ENCODE assay signal across 18 cellular contexts in genomic region chr15:76333309-76333708, GRCh38. TPM values are rescaled to one million over a fixed set of nuclear protein-coding genes. Genes with fewer than 3 reads are reported as not detected.
DNase-seq lines count a peak whose midpoint lies in the region; ATAC-seq, FAIRE-seq and TF ChIP-seq lines count a peak whose summit lies in the region.
"Had no signal": no experiment of that assay in that cellular context is flagged by ENCODE, and none has a peak within 500 bp of the region (broad histone marks: within the 10 kb centered on the region; RNA-seq: fewer than 3 reads in every experiment).

No MANE protein-coding gene starts in this region.

- DNase-seq in HepG2 (ENCODE audit: low spot score) (no peak), right lobe of liver (no peak), K562 (ENCODE audit: extremely low read depth in 1 of 4, low spot score in 3 of 4) (no peak), endodermal cell (peak; percentile 32), osteocyte (ENCODE audit: extremely low spot score, unreplicated experiment) (peak; percentile 38), NCI-H748 treated with DMSO at 0.1 percent for 48 hours (lab: John Stamatoyannopoulos, UW) (no peak)
- DNase-seq: 8988T; C1 segment of cervical spinal cord; CD4-positive, alpha-beta memory T cell; COR-L47; DMS153; DND-41; GM23248 had no signal

- H3K4me1 Mint-ChIP-seq in endodermal cell: peaks cover 26% of the 10 kb centered on the region
- H3K4me1 Mint-ChIP-seq in osteocyte (ENCODE audit: unreplicated experiment): peaks cover 23% of the 10 kb centered on the region

- H3K27ac ChIP-seq in HepG2 (ENCODE audit: extremely low read length, insufficient read depth, low read length) (peak overlapping the region; percentile 43), right lobe of liver (no peak overlapping the region), K562 (ENCODE audit: extremely low read depth, low read depth, low read length) (no peak overlapping the region), endodermal cell (ENCODE audit: low read depth, low read length) (no peak overlapping the region)
- H3K27ac ChIP-seq: GM23248 had no signal

- peak overlapping the region in 1 of 3 experiments; percentile 61; a peak in 2 of 6 replicates for H3K4me3 ChIP-seq in HepG2 (replicated peaks in 1 of 3; ENCODE audit: insufficient read depth in 1 of 3, low read depth in 2 of 3, low read length in 3 of 3)
- no peak overlapping the region for H3K4me3 ChIP-seq in right lobe of liver
- no peak overlapping the region for H3K4me3 ChIP-seq in K562
- H3K4me3 ChIP-seq in endodermal cell (ENCODE audit: low read length): no peak overlapping the region
- H3K4me3 ChIP-seq: GM23248 had no signal

- no peak overlapping the region for H3K4me3 Mint-ChIP-seq in endodermal cell
- no peak overlapping the region for H3K4me3 Mint-ChIP-seq in osteocyte (ENCODE audit: unreplicated experiment)

- H3K9me3 Mint-ChIP-seq in endodermal cell (peaks cover 3% of the 10 kb centered on the region), osteocyte (ENCODE audit: unreplicated experiment) (no peaks in the 10 kb centered on the region)

- CTCF ChIA-PET in HepG2 (lab: Yijun Ruan, JAX; ENCODE audit: low intra/inter-chr PET ratio, low total read pairs) (interaction anchor here (1.2 kb wide), 1 partner anchor 143 kb away, joined by 4 read pairs; no protein-coding TSS in a partner anchor), K562 (lab: Yijun Ruan, JAX; ENCODE audit: low intra/inter-chr PET ratio) (interaction anchor here (1.3 kb wide), 1 partner anchor 98 kb away, joined by 7 read pairs; no protein-coding TSS in a partner anchor)

- no peak overlapping the region for H3K27ac Mint-ChIP-seq in endodermal cell
- no peak overlapping the region for H3K27ac Mint-ChIP-seq in osteocyte (ENCODE audit: unreplicated experiment)
- H3K27ac Mint-ChIP-seq: H9 had no signal

- no peak for FAIRE-seq in HepG2 (lab: Jason Lieb, UNC)
- FAIRE-seq in K562 (lab: Jason Lieb, UNC): no peak
- FAIRE-seq: G401.6, GM19239 had no signal

- 14% methylated on average over 1 of the region's 1 CpG for WGBS in HepG2 (ENCODE audit: low lambda C conversion rate)
- 100% methylated on average over 1 of the region's 1 CpG for WGBS in right lobe of liver (ENCODE audit: insufficient coverage, low coverage, low lambda C conversion rate, missing lambda C conversion rate)
- WGBS in K562 (ENCODE audit: insufficient coverage, low coverage, missing lambda C conversion rate): 86% methylated on average over 1 of the region's 1 CpG
- WGBS in endodermal cell (ENCODE audit: insufficient coverage in 1 of 2, insufficient read length in 1 of 2), 2 experiments: 90 to 100% methylated on average over 1 of the region's 1 CpG

- in situ Hi-C loops in HepG2 (cut with HindIII; ENCODE audit: extremely low pct_ligation_motif_present, low pct_unique_long_range_greater_than_20kb): loop anchor here (5.0 kb wide), 2 partner anchors 96 to 141 kb away; no protein-coding TSS in a partner anchor
- in situ Hi-C loops in K562 (cut with MboI): no loop called here

- POLR2A ChIA-PET in HepG2 (lab: Yijun Ruan, JAX): interaction anchor here (0.9 to 5.5 kb wide), 6 partner anchors 12 to 148 kb away, joined by 3 to 132 read pairs (median 4); partner anchors contain the start of gene ETFA
- POLR2A ChIA-PET in K562 (lab: Yijun Ruan, JAX): interaction anchor here (0.6 to 1.4 kb wide), 6 partner anchors 9 to 148 kb away, joined by 3 to 7 read pairs (median 4); partner anchors contain the start of gene ETFA

- TF ChIP-seq RAD21 in HepG2 (CRISPR knock-in tag; IDR thresholded peaks at IDR 0.05) (no peak), K562 (CRISPR knock-in tag; conservative IDR thresholded peaks at IDR 0.05 in 1 of 2, IDR thresholded peaks at IDR 0.05 in 1 of 2) (no peak)

- H3K4me2 ChIP-seq in HepG2 (ENCODE audit: low read depth, low read length) (peak overlapping the region; percentile 78), K562 (ENCODE audit: insufficient read depth, low read length) (no peak overlapping the region)

- intact Hi-C loops in HepG2 (cut with micrococcal nuclease; ENCODE audit: unreplicated experiment) (loop anchor here (5.0 to 10.0 kb wide), 3 partner anchors 49 to 141 kb away; no protein-coding TSS in a partner anchor), right lobe of liver (cut with DNase I) (no loop called here), K562 (cut with micrococcal nuclease) (loop anchor here (5.0 to 10.0 kb wide), 2 partner anchors 41 to 531 kb away; no protein-coding TSS in a partner anchor)

- H3K9me1 ChIP-seq in K562 (ENCODE audit: control insufficient read depth, insufficient read depth, low read length): no peaks in the 10 kb centered on the region

- no peaks in the 10 kb centered on the region for H3K9me3 ChIP-seq in HepG2 (ENCODE audit: low read length)
- H3K9me3 ChIP-seq in right lobe of liver: no peaks in the 10 kb centered on the region
- H3K9me3 ChIP-seq in K562 (replicated peaks; ENCODE audit: control insufficient read depth, insufficient read depth, low read depth, low read length): no peaks in the 10 kb centered on the region
- no peaks in the 10 kb centered on the region for H3K9me3 ChIP-seq in endodermal cell (ENCODE audit: control insufficient read depth, low read length)

- no peaks in the 10 kb centered on the region for H3K36me3 Mint-ChIP-seq in endodermal cell (ENCODE audit: low read depth)
- no peaks in the 10 kb centered on the region for H3K36me3 Mint-ChIP-seq in osteocyte (ENCODE audit: unreplicated experiment)
- H3K36me3 Mint-ChIP-seq: CD4-positive, alpha-beta memory T cell had no signal

- TF ChIP-seq EP300 in HepG2 (IDR thresholded peaks at IDR 0.05; ENCODE audit: low read depth in 2 of 2, low read length in 2 of 2) (no peak), HepG2 (CRISPR knock-in tag; IDR thresholded peaks at IDR 0.05; ENCODE audit: borderline replicate concordance) (no peak), K562 (IDR thresholded peaks at IDR 0.05; ENCODE audit: low read length) (no peak)

- H3K4me1 ChIP-seq in HepG2 (ENCODE audit: insufficient read depth, low read length) (peaks cover 41% of the 10 kb centered on the region), right lobe of liver (peaks cover 0 to 9% (median 0%) of the 10 kb centered on the region in 4 donors), K562 (replicated peaks in 1 of 2; ENCODE audit: control insufficient read depth in 2 of 2, insufficient read depth in 2 of 2, low read length in 2 of 2) (peaks cover 11 to 33% of the 10 kb centered on the region in 2 experiments), endodermal cell (ENCODE audit: control insufficient read depth, insufficient read depth, low read length) (no peaks in the 10 kb centered on the region)

- H2AFZ ChIP-seq in HepG2 (ENCODE audit: low read length) (no peak overlapping the region), K562 (ENCODE audit: low read depth, low read length) (peak overlapping the region; percentile 67; the same call in 1 of the 2 replicates)
- H2AFZ ChIP-seq: GM23248 had no signal

- H3K36me3 ChIP-seq in HepG2 (replicated peaks in 1 of 2; ENCODE audit: control insufficient read depth in 1 of 2, insufficient read depth in 2 of 2, low read length in 2 of 2) (no peaks in the 10 kb centered on the region), right lobe of liver (no peaks in the 10 kb centered on the region), K562 (ENCODE audit: control insufficient read depth, insufficient read depth, low read length) (no peaks in the 10 kb centered on the region), endodermal cell (ENCODE audit: control insufficient read depth, insufficient read depth, low read length) (no peaks in the 10 kb centered on the region)

- H3K27me3 Mint-ChIP-seq in endodermal cell (ENCODE audit: insufficient read depth) (peaks cover 69% of the 10 kb centered on the region), osteocyte (ENCODE audit: unreplicated experiment) (peaks cover 69% of the 10 kb centered on the region)

- H3K27me3 ChIP-seq in HepG2 (ENCODE audit: control insufficient read depth in 1 of 2, insufficient read depth in 2 of 2, low read length in 2 of 2) (no peaks in the 10 kb centered on the region; a peak in 3 of 5 replicates), right lobe of liver (peaks cover 18 to 39% of the 10 kb centered on the region in 2 donors), K562 (ENCODE audit: control insufficient read depth in 2 of 2, insufficient read depth in 2 of 2, low read length in 2 of 2) (no peaks in the 10 kb centered on the region), endodermal cell (ENCODE audit: control insufficient read depth, insufficient read depth, low read length, poor library complexity, severe bottlenecking) (peaks cover 66% of the 10 kb centered on the region)

- BruUV-seq in HepG2 (replicated peaks; lab: Mats Ljungman, UMichigan): no TSS peak
- no TSS peak for BruUV-seq in K562 (replicated peaks; lab: Mats Ljungman, UMichigan)

- TF ChIP-seq CTCF in HepG2 (CRISPR knock-in tag; IDR thresholded peaks at IDR 0.05): no peak
- no peak for TF ChIP-seq CTCF in right lobe of liver (IDR thresholded peaks at IDR 0.05)
- no peak for TF ChIP-seq CTCF in K562 (IDR thresholded peaks at IDR 0.05 in 2 of 3, conservative IDR thresholded peaks at IDR 0.05 in 1 of 3; ENCODE audit: insufficient read depth in 2 of 3, low read depth in 1 of 3, low read length in 3 of 3)
- no peak for TF ChIP-seq CTCF in endodermal cell (conservative IDR thresholded peaks at IDR 0.05)
- no peak for TF ChIP-seq CTCF in osteocyte (IDR thresholded peaks at IDR 0.05)

- H4K20me1 ChIP-seq in HepG2 (ENCODE audit: insufficient read depth, low read length) (no peaks in the 10 kb centered on the region), K562 (replicated peaks; ENCODE audit: control insufficient read depth, insufficient read depth, low read length) (no peaks in the 10 kb centered on the region)

- TF ChIP-seq POLR2A in HepG2 (IDR thresholded peaks at IDR 0.05; ENCODE audit: insufficient read depth in 1 of 2, low read depth in 2 of 2, low read length in 2 of 2): no peak
- no peak for TF ChIP-seq POLR2A in right lobe of liver (IDR thresholded peaks at IDR 0.05)
- no peak for TF ChIP-seq POLR2A in K562 (conservative IDR thresholded peaks at IDR 0.05)

- no peak overlapping the region for H3K9ac ChIP-seq in HepG2 (ENCODE audit: insufficient read depth, low read depth, low read length)
- H3K9ac ChIP-seq in K562 (ENCODE audit: insufficient read depth in 1 of 2, low read depth in 2 of 2, low read length in 2 of 2): no peak overlapping the region
- H3K9ac ChIP-seq in endodermal cell (ENCODE audit: extremely low read depth, low read length, poor library complexity, severe bottlenecking): no peak overlapping the region
- H3K9ac ChIP-seq: GM23248 had no signal

- ATAC-seq in HepG2 (peak; percentile 3; the same call in 2 of the 3 replicates), right lobe of liver (no peak), K562 (no peak), HG03442 (IDR thresholded peaks at IDR 0.05; ENCODE audit: unreplicated experiment) (no peak), GM19023 (IDR thresholded peaks at IDR 0.05; ENCODE audit: unreplicated experiment) (no peak)

- peaks cover 17% of the 10 kb centered on the region for H3K79me2 ChIP-seq in HepG2 (ENCODE audit: insufficient read depth, low read length)
- H3K79me2 ChIP-seq in K562 (ENCODE audit: control insufficient read depth, insufficient read depth, low read length): peaks cover 17% of the 10 kb centered on the region

RNA-seq across cellular contexts. Expression of gene ISL2, which starts 3.3 kb away (rescaled TPM):
- total RNA-seq in HepG2 (2016; rRNA removed; fragmentation: Illumina TruSeq; extraction: Trizol) (2.5 and 5.1 TPM in 2 replicates), right lobe of liver (not detected), K562 (2014; rRNA removed) (15.7 and 16.7 TPM in 2 replicates), K562 (2014; rRNA removed; fragmentation: Illumina TruSeq; extraction: Trizol) (2.9 and 3.4 TPM in 2 replicates), K562 (2015; rRNA removed; fragmentation: Illumina TruSeq; extraction: Trizol) (4.7 and 4.8 TPM in 2 replicates), K562 (2021) (17.6 and 23.7 TPM in 2 replicates), endodermal cell (under 1 TPM; 0.51 to 0.66 TPM), osteocyte (not detected in 2 replicates)
- total RNA-seq in HepG2 (2016; cell fraction: cytosol; rRNA removed; fragmentation: Illumina TruSeq; extraction: Trizol; ENCODE audit: low read depth): 1.5 and 2.1 TPM in 2 replicates
- 3.0 and 4.9 TPM in 2 replicates for total RNA-seq in HepG2 (2016; cell fraction: insoluble cytoplasmic fraction; rRNA removed; fragmentation: Illumina TruSeq; extraction: Trizol)
- total RNA-seq in HepG2 (2016; cell fraction: membrane; rRNA removed; fragmentation: Illumina TruSeq; extraction: Trizol): 2.9 and 3.6 TPM in 2 replicates
- total RNA-seq in HepG2 (2016; cell fraction: nucleus; rRNA removed; fragmentation: Illumina TruSeq; extraction: Trizol): 5.5 and 5.8 TPM in 2 replicates
- polyA plus RNA-seq in HepG2 (2011; rRNA removed) (4.3 and 6.3 TPM in 2 replicates), K562 (2011; rRNA removed) (4.0 and 5.7 TPM in 2 replicates), K562 (2014; fragmentation: Illumina TruSeq; extraction: Trizol) (4.0 and 9.0 TPM in 2 replicates), K562 (2014; fragmentation: Nextera tagmentation; extraction: Ambion mirVana) (under 1 TPM; 0.15 to 0.35 TPM), K562 (2014; rRNA removed) (16.7 and 17.0 TPM in 2 replicates)
- polyA plus RNA-seq in HepG2 (2011; cell fraction: cytosol; rRNA removed): 3.7 and 5.2 TPM in 2 replicates
- 40.9 and 48.7 TPM in 2 replicates for polyA plus RNA-seq in HepG2 (2011; cell fraction: nucleus; rRNA removed)
- 3.6 and 6.5 TPM in 2 replicates for polyA plus RNA-seq in HepG2 (2012)
- 1.7 and 2.0 TPM in 2 replicates for polyA plus RNA-seq in HepG2 (2016; cell fraction: cytosol; fragmentation: Illumina TruSeq; extraction: Trizol; ENCODE audit: low read depth)
- 3.6 and 3.7 TPM in 2 replicates for polyA plus RNA-seq in HepG2 (2016; cell fraction: insoluble cytoplasmic fraction; fragmentation: Illumina TruSeq; extraction: Trizol; ENCODE audit: low read depth)
- 1.8 and 2.1 TPM in 2 replicates for polyA plus RNA-seq in HepG2 (2016; cell fraction: membrane; fragmentation: Illumina TruSeq; extraction: Trizol; ENCODE audit: low read depth)
- 13.2 TPM in 2 replicates for polyA plus RNA-seq in HepG2 (2016; cell fraction: nucleus; fragmentation: Illumina TruSeq; extraction: Trizol; ENCODE audit: insufficient read depth, low read depth)
- polyA minus RNA-seq in HepG2 (2011; rRNA and poly(A)+ RNA removed; ENCODE audit: low replicate concordance): 1.7 and 9.6 TPM in 2 replicates
- polyA minus RNA-seq in HepG2 (2011; cell fraction: cytosol; rRNA and poly(A)+ RNA removed): 4.3 and 7.4 TPM in 2 replicates
- 8.9 and 12.7 TPM in 2 replicates for polyA minus RNA-seq in HepG2 (2011; cell fraction: nucleus; rRNA and poly(A)+ RNA removed)
- total RNA-seq in K562 (2011; cell fraction: chromatin; rRNA removed; ENCODE audit: low replicate concordance): 15.2 and 35.8 TPM in 2 replicates
- total RNA-seq in K562 (2011; cell fraction: nucleolus; rRNA removed): 27.8 and 28.4 TPM in 2 replicates
- total RNA-seq in K562 (2011; cell fraction: nucleoplasm; rRNA removed): 14.1 and 16.9 TPM in 2 replicates
- 11.2 and 13.3 TPM in 2 replicates for polyA plus RNA-seq in K562 (2011; cell fraction: cytosol; rRNA removed)
- 44.7 and 63.1 TPM in 2 replicates for polyA plus RNA-seq in K562 (2011; cell fraction: nucleus; rRNA removed)
- 7.7 and 17.9 TPM in 2 replicates for polyA plus RNA-seq in K562 (2012)
- 3.1 and 3.9 TPM in 2 replicates for polyA minus RNA-seq in K562 (2011; rRNA and poly(A)+ RNA removed)
- 4.4 and 9.8 TPM in 2 replicates for polyA minus RNA-seq in K562 (2011; cell fraction: cytosol; rRNA and poly(A)+ RNA removed)
- polyA minus RNA-seq in K562 (2011; cell fraction: nucleus; rRNA and poly(A)+ RNA removed): 16.2 and 19.0 TPM in 2 replicates
- 0.25 TPM for polyA plus RNA-seq in endodermal cell (2013, experiment 1 of 2)
- not detected for polyA plus RNA-seq in endodermal cell (2013, experiment 2 of 2)
- total RNA-seq: CD4-positive, alpha-beta memory T cell had no signal
- polyA plus RNA-seq: CD4-positive, alpha-beta memory T cell had no signal

RNA-seq across cellular contexts. Expression of gene ETFA, which starts 22.0 kb away (rescaled TPM):
- total RNA-seq in HepG2 (2016; rRNA removed; fragmentation: Illumina TruSeq; extraction: Trizol) (396 and 456 TPM in 2 replicates), right lobe of liver (100 to 1,000 TPM; 208 to 302 (median 274) TPM), K562 (2014; rRNA removed) (161 and 191 TPM in 2 replicates), K562 (2014; rRNA removed; fragmentation: Illumina TruSeq; extraction: Trizol) (312 and 341 TPM in 2 replicates), K562 (2015; rRNA removed; fragmentation: Illumina TruSeq; extraction: Trizol) (210 and 240 TPM in 2 replicates), K562 (2021) (258 and 263 TPM in 2 replicates), endodermal cell (100 to 1,000 TPM; 142 to 157 TPM), osteocyte (98.2 and 102 TPM in 2 replicates)
- total RNA-seq in HepG2 (2016; cell fraction: cytosol; rRNA removed; fragmentation: Illumina TruSeq; extraction: Trizol; ENCODE audit: low read depth): 368 and 410 TPM in 2 replicates
- 386 and 515 TPM in 2 replicates for total RNA-seq in HepG2 (2016; cell fraction: insoluble cytoplasmic fraction; rRNA removed; fragmentation: Illumina TruSeq; extraction: Trizol)
- total RNA-seq in HepG2 (2016; cell fraction: membrane; rRNA removed; fragmentation: Illumina TruSeq; extraction: Trizol): 164 and 175 TPM in 2 replicates
- 159 and 170 TPM in 2 replicates for total RNA-seq in HepG2 (2016; cell fraction: nucleus; rRNA removed; fragmentation: Illumina TruSeq; extraction: Trizol)
- polyA plus RNA-seq in HepG2 (2011; rRNA removed) (221 and 291 TPM in 2 replicates), K562 (2011; rRNA removed) (394 and 543 TPM in 2 replicates), K562 (2014; fragmentation: Illumina TruSeq; extraction: Trizol) (232 and 238 TPM in 2 replicates), K562 (2014; fragmentation: Nextera tagmentation; extraction: Ambion mirVana) (100 to 1,000 TPM; 130 to 134 TPM), K562 (2014; rRNA removed) (200 and 253 TPM in 2 replicates)
- polyA plus RNA-seq in HepG2 (2011; cell fraction: cytosol; rRNA removed): 171 and 237 TPM in 2 replicates
- polyA plus RNA-seq in HepG2 (2011; cell fraction: nucleus; rRNA removed): 66.6 and 86.3 TPM in 2 replicates
- polyA plus RNA-seq in HepG2 (2012): 209 and 241 TPM in 2 replicates
- 67.4 and 75.2 TPM in 2 replicates for polyA plus RNA-seq in HepG2 (2016; cell fraction: cytosol; fragmentation: Illumina TruSeq; extraction: Trizol; ENCODE audit: low read depth)
- 426 and 472 TPM in 2 replicates for polyA plus RNA-seq in HepG2 (2016; cell fraction: insoluble cytoplasmic fraction; fragmentation: Illumina TruSeq; extraction: Trizol; ENCODE audit: low read depth)
- polyA plus RNA-seq in HepG2 (2016; cell fraction: membrane; fragmentation: Illumina TruSeq; extraction: Trizol; ENCODE audit: low read depth): 74.9 and 81.8 TPM in 2 replicates
- polyA plus RNA-seq in HepG2 (2016; cell fraction: nucleus; fragmentation: Illumina TruSeq; extraction: Trizol; ENCODE audit: insufficient read depth, low read depth): 213 and 215 TPM in 2 replicates
- 123 and 181 TPM in 2 replicates for polyA minus RNA-seq in HepG2 (2011; rRNA and poly(A)+ RNA removed; ENCODE audit: low replicate concordance)
- 116 and 138 TPM in 2 replicates for polyA minus RNA-seq in HepG2 (2011; cell fraction: cytosol; rRNA and poly(A)+ RNA removed)
- 103 and 120 TPM in 2 replicates for polyA minus RNA-seq in HepG2 (2011; cell fraction: nucleus; rRNA and poly(A)+ RNA removed)
- total RNA-seq in K562 (2011; cell fraction: chromatin; rRNA removed; ENCODE audit: low replicate concordance): 146 and 261 TPM in 2 replicates
- total RNA-seq in K562 (2011; cell fraction: nucleolus; rRNA removed): 96.2 and 100 TPM in 2 replicates
- 157 and 209 TPM in 2 replicates for total RNA-seq in K562 (2011; cell fraction: nucleoplasm; rRNA removed)
- polyA plus RNA-seq in K562 (2011; cell fraction: cytosol; rRNA removed): 152 and 278 TPM in 2 replicates
- polyA plus RNA-seq in K562 (2011; cell fraction: nucleus; rRNA removed): 72.1 and 126 TPM in 2 replicates
- 193 and 269 TPM in 2 replicates for polyA plus RNA-seq in K562 (2012)
- polyA minus RNA-seq in K562 (2011; rRNA and poly(A)+ RNA removed): 348 and 381 TPM in 2 replicates
- polyA minus RNA-seq in K562 (2011; cell fraction: cytosol; rRNA and poly(A)+ RNA removed): 108 and 109 TPM in 2 replicates
- 49.1 and 73.3 TPM in 2 replicates for polyA minus RNA-seq in K562 (2011; cell fraction: nucleus; rRNA and poly(A)+ RNA removed)
- 98.2 TPM for polyA plus RNA-seq in endodermal cell (2013, experiment 1 of 2)
- 87.0 TPM for polyA plus RNA-seq in endodermal cell (2013, experiment 2 of 2)

Comparison
In these comparisons a context has a peak if more than half of its experiments do, and no peak if none do; other contexts are left out.
1. intact Hi-C loops: an anchor here in HepG2 (5.0 to 10.0 kb wide) and K562 (5.0 to 10.0 kb wide); none called in right lobe of liver.
2. DNase-seq: peak in endodermal cell (single experiment) and osteocyte (single experiment); none in HepG2 (single experiment), right lobe of liver (0 of 3), K562 (0 of 4) and NCI-H748 treated with DMSO at 0.1 percent for 48 hours (single experiment).
3. Of the 241 proteins assayed by ChIP-seq in both HepG2 and K562: peak only in HepG2: ZNF253; only in K562: none; in both: none; in neither: 240.